ENCODE assay signal across 8 cellular contexts in genomic region chr6:157075549-157076426, GRCh38.
DNase-seq lines count a peak whose midpoint lies in the region; ATAC-seq lines count a peak whose summit lies in the region.

No MANE protein-coding gene starts in this region.

- peak; percentile 86 for ATAC-seq in GM18858 (IDR thresholded peaks at IDR 0.05; ENCODE audit: unreplicated experiment)
- ATAC-seq in memory B cell (ENCODE audit: low read depth), result peak; percentile 42

- H3K4me3 Mint-ChIP-seq in memory B cell, result peak overlapping the region; percentile 83

- no peaks in the 10 kb centered on the region for H3K27me3 Mint-ChIP-seq in memory B cell

- H3K27ac ChIP-seq in substantia nigra (ENCODE audit: low read depth, low read length, poor library complexity, severe bottlenecking), result no peak overlapping the region

- peak overlapping the region; percentile 89 for H3K27ac Mint-ChIP-seq in memory B cell

- H3K4me1 Mint-ChIP-seq in memory B cell, result peaks cover 30% of the 10 kb centered on the region

- no peaks in the 10 kb centered on the region for H3K9me3 Mint-ChIP-seq in memory B cell

- peaks cover 16% of the 10 kb centered on the region for H3K36me3 Mint-ChIP-seq in memory B cell

- DNase-seq in HCEC 1CT (peak; percentile 48), NCI-H226 (peak; percentile 25), memory B cell (ENCODE audit: low spot score in 2 of 2) (no peak), substantia nigra (lab: John Stamatoyannopoulos, UW) (no peak), epidermal melanocyte (ENCODE audit: insufficient read length, low spot score) (no peak), GOT3 (lab: John Stamatoyannopoulos, UW) (no peak), NCI-H1436 (lab: John Stamatoyannopoulos, UW) (no peak)

Comparison
In these comparisons a context has a peak if more than half of its experiments do, and no peak if none do; other contexts are left out.
1. DNase-seq: peak in HCEC 1CT (single experiment) and NCI-H226 (single experiment); none in memory B cell (0 of 2), substantia nigra (0 of 49), epidermal melanocyte (single experiment), GOT3 (single experiment) and NCI-H1436 (single experiment).